Comparison of ENCODE assay signal across 8 cellular contexts in the genomic region with DNA sequence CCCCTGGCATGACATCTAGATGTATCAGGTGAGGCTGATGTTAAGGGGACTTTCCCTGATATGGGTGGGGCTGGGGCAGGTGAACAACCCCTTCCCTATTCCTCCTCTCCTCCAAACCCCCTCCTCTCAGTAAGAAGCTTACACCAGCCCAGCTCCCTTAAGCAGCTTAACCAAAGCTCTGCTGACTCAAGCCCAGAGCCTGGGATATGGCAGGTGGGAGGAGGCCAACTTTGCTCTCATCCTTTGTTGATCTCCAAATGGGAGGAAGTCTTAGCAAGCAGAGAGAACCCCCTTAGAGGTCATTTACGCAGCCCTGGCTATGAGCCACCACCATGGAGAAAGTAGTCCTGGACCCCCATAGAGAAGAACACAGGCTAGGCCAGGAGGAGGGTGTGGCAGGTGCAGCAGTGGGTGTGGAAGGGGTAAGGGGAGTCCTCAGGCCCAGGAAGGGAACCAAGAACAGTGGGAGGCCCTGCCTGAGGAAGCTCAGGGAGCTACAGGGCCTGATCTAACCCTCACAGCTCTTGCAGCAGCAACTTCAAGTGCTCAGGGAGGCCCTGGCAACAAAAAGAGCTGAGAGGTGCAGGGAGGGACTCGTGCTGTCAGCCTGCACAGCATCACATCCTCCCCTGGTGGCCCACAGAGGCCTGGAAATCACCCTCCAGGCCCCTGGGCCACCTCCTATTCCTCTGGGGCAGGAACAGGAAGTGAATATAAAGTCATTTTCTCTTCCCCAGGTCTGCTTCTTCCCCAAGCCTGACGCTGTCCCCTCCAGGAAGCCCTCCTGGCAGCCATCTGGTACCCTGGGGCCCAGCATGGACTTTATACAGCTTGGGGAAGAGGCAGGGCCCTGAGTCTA. TPM values are rescaled to one million over a fixed set of nuclear protein-coding genes. Genes with fewer than 3 reads are reported as not detected.
DNase-seq lines count a peak whose midpoint lies in the region; ATAC-seq, FAIRE-seq and TF ChIP-seq lines count a peak whose summit lies in the region.

No MANE protein-coding gene starts in this region.

- FAIRE-seq in D721Med (lab: Jason Lieb, UNC): peak; percentile 84

- H3K9me3 Mint-ChIP-seq in naive B cell: no peaks in the 10 kb centered on the region

- peaks cover 12 to 23% of the 10 kb centered on the region in 2 donors for H3K36me3 Mint-ChIP-seq in naive B cell

- peaks cover 66 to 77% (median 68%) of the 10 kb centered on the region in 3 donors for H3K4me1 Mint-ChIP-seq in naive B cell

- TF ChIP-seq CTCF in D721Med (IDR thresholded peaks at IDR 0.05; ENCODE audit: insufficient read depth, missing control alignments): no peak

- DNase-seq in D721Med (ENCODE audit: insufficient read length, low spot score) (peak; percentile 74), naive B cell (peak; percentile 78), GF-D8 (lab: John Stamatoyannopoulos, UW) (no peak), NCI-H2196 treated with DMSO at 0.1 percent for 48 hours (lab: John Stamatoyannopoulos, UW; ENCODE audit: unreplicated experiment) (no peak), DMS153 (lab: John Stamatoyannopoulos, UW) (no peak), OCI-M2 (lab: John Stamatoyannopoulos, UW; ENCODE audit: unreplicated experiment) (no peak)
- DNase-seq in activated CD4-positive, alpha-beta T cell treated with anti-CD3 and anti-CD28 coated beads, Interleukin-2, amount 50 U/mL, for 4 hours: peak; percentile 31

- ATAC-seq in HG03135 (IDR thresholded peaks at IDR 0.05; ENCODE audit: unreplicated experiment): peak; percentile 43
- peak; percentile 76 to 78 for ATAC-seq in naive B cell (ENCODE audit: low read depth in 2 of 2)

- H3K27me3 Mint-ChIP-seq in naive B cell: no peaks in the 10 kb centered on the region

- peak overlapping the region; percentile 58 to 100 (median 82) for H3K4me3 Mint-ChIP-seq in naive B cell

- peak overlapping the region; percentile 95 to 99 (median 98) for H3K27ac Mint-ChIP-seq in naive B cell

RNA-seq across cellular contexts. Expression of a gene that starts 2.9 kb away (rescaled TPM):
- polyA plus RNA-seq in naive B cell (ENCODE audit: low read depth in 6 of 6): 10 to 100 TPM; 69.7 to 93.0 (median 75.3) TPM

RNA-seq across cellular contexts. Expression of a gene that starts 21.8 kb away (rescaled TPM):
- polyA plus RNA-seq in naive B cell (ENCODE audit: low read depth in 6 of 6): 10 to 100 TPM; 31.3 to 61.7 (median 46.0) TPM

RNA-seq across cellular contexts. Expression of a gene that starts 27.2 kb away (rescaled TPM):
- 10 to 100 TPM; 30.6 to 67.9 (median 48.3) TPM for polyA plus RNA-seq in naive B cell (ENCODE audit: low read depth in 6 of 6)

RNA-seq across cellular contexts. Expression of a gene that starts 43.4 kb away (rescaled TPM):
- polyA plus RNA-seq in naive B cell (ENCODE audit: low read depth in 6 of 6): not detected

RNA-seq across cellular contexts. Expression of a gene that starts 49.3 kb away (rescaled TPM):
- 1 to 10 TPM in 1 of 6 donors, under 1 TPM in 4, not detected in 1; 0.26 to 1.1 (median 0.62) TPM for polyA plus RNA-seq in naive B cell (ENCODE audit: low read depth in 6 of 6)

Comparison
In these comparisons a context has a peak if more than half of its experiments do, and no peak if none do; other contexts are left out.
1. DNase-seq: peak in D721Med (single experiment), activated CD4-positive, alpha-beta T cell treated with anti-CD3 and anti-CD28 coated beads, Interleukin-2, amount 50 U/mL, for 4 hours (2 of 2) and naive B cell (single experiment); none in GF-D8 (single experiment), NCI-H2196 treated with DMSO at 0.1 percent for 48 hours (single experiment), DMS153 (single experiment) and OCI-M2 (single experiment).